3 cellular contexts compared by ENCODE assay signal in the genomic region with DNA sequence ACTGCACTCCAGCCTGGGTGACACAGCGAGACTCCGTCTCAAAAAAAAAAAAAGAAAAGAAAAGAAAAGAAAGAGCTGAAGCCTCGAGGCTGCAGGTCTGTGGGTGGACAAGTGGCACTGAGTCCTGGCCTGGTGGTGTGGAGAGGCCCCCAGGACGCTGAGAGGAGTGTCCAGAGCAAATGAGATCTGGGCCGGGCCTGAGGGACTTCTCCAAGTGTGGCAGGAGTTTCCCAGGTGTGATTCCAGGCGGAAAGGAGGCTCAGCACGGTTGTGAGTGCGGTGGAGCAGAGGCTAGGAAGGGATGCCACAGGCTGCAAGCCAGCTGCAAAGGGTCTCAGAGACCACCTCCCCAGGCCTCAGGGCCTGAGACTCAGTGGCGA.
TF ChIP-seq lines count a peak whose summit lies in the region.

No MANE protein-coding gene starts in this region.

TF ChIP-seq in SK-N-SH, 30 proteins besides CTCF, POLR2A, EP300 and RAD21:
- TF ChIP-seq MXI1 (IDR thresholded peaks at IDR 0.05; ENCODE audit: low read depth, low read length) (no peak), JUND (IDR thresholded peaks at IDR 0.05) (no peak), GABPA (IDR thresholded peaks at IDR 0.05; ENCODE audit: low read depth) (no peak), EZH2phosphoT487 (IDR thresholded peaks at IDR 0.05; ENCODE audit: borderline replicate concordance, low read depth) (no peak), TCF12 (IDR thresholded peaks at IDR 0.05) (no peak), NFIC (IDR thresholded peaks at IDR 0.05; ENCODE audit: borderline replicate concordance) (no peak), RXRA (IDR thresholded peaks at IDR 0.05; ENCODE audit: borderline replicate concordance, low read depth) (no peak), SMC3 (IDR thresholded peaks at IDR 0.05; ENCODE audit: low read depth, low read length) (no peak), NRF1 (IDR thresholded peaks at IDR 0.05; ENCODE audit: low read depth, low read length) (no peak), SIN3A (IDR thresholded peaks at IDR 0.05; ENCODE audit: borderline replicate concordance, low read depth, low read length) (no peak)

TF ChIP-seq in SK-N-SH treated with all-trans-retinoic acid at 6 μM for 48 hours, 23 proteins besides CTCF, POLR2A, EP300 and RAD21:
- no peak for TF ChIP-seq ARNTL (CRISPR knock-in tag; IDR thresholded peaks at IDR 0.05; ENCODE audit: borderline replicate concordance, low read depth)
- no peak for TF ChIP-seq ESRRG (CRISPR knock-in tag; IDR thresholded peaks at IDR 0.05)
- no peak for TF ChIP-seq OSR1 (CRISPR knock-in tag; IDR thresholded peaks at IDR 0.05)
- TF ChIP-seq, protein P1, sequence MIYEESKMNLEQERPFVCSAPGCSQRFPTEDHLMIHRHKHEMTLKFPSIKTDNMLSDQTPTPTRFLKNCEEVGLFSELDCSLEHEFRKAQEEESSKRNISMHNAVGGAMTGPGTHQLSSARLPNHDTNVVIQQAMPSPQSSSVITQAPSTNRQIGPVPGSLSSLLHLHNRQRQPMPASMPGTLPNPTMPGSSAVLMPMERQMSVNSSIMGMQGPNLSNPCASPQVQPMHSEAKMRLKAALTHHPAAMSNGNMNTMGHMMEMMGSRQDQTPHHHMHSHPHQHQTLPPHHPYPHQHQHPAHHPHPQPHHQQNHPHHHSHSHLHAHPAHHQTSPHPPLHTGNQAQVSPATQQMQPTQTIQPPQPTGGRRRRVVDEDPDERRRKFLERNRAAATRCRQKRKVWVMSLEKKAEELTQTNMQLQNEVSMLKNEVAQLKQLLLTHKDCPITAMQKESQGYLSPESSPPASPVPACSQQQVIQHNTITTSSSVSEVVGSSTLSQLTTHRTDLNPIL (CRISPR knock-in tag; IDR thresholded peaks at IDR 0.05; ENCODE audit: low read depth): no peak
- TF ChIP-seq, protein P2, sequence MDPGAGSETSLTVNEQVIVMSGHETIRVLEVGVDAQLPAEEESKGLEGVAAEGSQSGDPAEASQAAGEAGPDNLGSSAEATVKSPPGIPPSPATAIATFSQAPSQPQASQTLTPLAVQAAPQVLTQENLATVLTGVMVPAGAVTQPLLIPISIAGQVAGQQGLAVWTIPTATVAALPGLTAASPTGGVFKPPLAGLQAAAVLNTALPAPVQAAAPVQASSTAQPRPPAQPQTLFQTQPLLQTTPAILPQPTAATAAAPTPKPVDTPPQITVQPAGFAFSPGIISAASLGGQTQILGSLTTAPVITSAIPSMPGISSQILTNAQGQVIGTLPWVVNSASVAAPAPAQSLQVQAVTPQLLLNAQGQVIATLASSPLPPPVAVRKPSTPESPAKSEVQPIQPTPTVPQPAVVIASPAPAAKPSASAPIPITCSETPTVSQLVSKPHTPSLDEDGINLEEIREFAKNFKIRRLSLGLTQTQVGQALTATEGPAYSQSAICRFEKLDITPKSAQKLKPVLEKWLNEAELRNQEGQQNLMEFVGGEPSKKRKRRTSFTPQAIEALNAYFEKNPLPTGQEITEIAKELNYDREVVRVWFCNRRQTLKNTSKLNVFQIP (CRISPR knock-in tag; IDR thresholded peaks at IDR 0.05; ENCODE audit: borderline replicate concordance, low read depth): no peak
- no peak for TF ChIP-seq ZC3H10 (CRISPR knock-in tag; IDR thresholded peaks at IDR 0.05)
- TF ChIP-seq ZNF565 (CRISPR knock-in tag; conservative IDR thresholded peaks at IDR 0.05; ENCODE audit: low read depth): no peak

TF ChIP-seq in K562, 482 proteins besides CTCF, POLR2A, EP300 and RAD21:
- TF ChIP-seq ZBTB17 (CRISPR knock-in tag; IDR thresholded peaks at IDR 0.05) (peak; percentile 43; the same call in 1 of the 2 replicates), POLR2G (IDR thresholded peaks at IDR 0.05; ENCODE audit: low read depth, low read length) (peak; percentile 68), MAFK (IDR thresholded peaks at IDR 0.05; ENCODE audit: low read length) (no peak), EGR1 (conservative IDR thresholded peaks at IDR 0.05) (peak; percentile 64), SRSF1 (IDR thresholded peaks at IDR 0.05; ENCODE audit: low read depth, low read length) (no peak), RBFOX2 (IDR thresholded peaks at IDR 0.05; ENCODE audit: low read depth, low read length) (peak; percentile 75), ZBTB7A (IDR thresholded peaks at IDR 0.05; ENCODE audit: borderline replicate concordance, control insufficient read depth, low read depth, low read length) (peak; percentile 46; the same call in 1 of the 2 replicates), CBX1 (IDR thresholded peaks at IDR 0.05; ENCODE audit: low read depth) (no peak), PHF8 (IDR thresholded peaks at IDR 0.05; ENCODE audit: borderline replicate concordance, low read length) (peak; percentile 29; the same call in 1 of the 2 replicates), ZFX (CRISPR knock-in tag; IDR thresholded peaks at IDR 0.05) (peak; percentile 57), XRCC3 (IDR thresholded peaks at IDR 0.05) (no peak)
- TF ChIP-seq, protein P3, sequence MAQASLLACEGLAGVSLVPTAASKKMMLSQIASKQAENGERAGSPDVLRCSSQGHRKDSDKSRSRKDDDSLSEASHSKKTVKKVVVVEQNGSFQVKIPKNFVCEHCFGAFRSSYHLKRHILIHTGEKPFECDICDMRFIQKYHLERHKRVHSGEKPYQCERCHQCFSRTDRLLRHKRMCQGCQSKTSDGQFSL (CRISPR knock-in tag; IDR thresholded peaks at IDR 0.05): no peak
- TF ChIP-seq, protein P3 (tag; IDR thresholded peaks at IDR 0.05): peak in 1 of 2 experiments; percentile 10; a peak in 1 of 4 replicates
- TF ChIP-seq, protein P4, sequence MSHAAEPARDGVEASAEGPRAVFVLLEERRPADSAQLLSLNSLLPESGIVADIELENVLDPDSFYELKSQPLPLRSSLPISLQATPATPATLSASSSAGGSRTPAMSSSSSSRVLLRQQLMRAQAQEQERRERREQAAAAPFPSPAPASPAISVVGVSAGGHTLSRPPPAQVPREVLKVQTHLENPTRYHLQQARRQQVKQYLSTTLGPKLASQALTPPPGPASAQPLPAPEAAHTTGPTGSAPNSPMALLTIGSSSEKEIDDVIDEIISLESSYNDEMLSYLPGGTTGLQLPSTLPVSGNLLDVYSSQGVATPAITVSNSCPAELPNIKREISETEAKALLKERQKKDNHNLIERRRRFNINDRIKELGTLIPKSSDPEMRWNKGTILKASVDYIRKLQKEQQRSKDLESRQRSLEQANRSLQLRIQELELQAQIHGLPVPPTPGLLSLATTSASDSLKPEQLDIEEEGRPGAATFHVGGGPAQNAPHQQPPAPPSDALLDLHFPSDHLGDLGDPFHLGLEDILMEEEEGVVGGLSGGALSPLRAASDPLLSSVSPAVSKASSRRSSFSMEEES (CRISPR knock-in tag; IDR thresholded peaks at IDR 0.05): no peak
- TF ChIP-seq, protein P5, sequence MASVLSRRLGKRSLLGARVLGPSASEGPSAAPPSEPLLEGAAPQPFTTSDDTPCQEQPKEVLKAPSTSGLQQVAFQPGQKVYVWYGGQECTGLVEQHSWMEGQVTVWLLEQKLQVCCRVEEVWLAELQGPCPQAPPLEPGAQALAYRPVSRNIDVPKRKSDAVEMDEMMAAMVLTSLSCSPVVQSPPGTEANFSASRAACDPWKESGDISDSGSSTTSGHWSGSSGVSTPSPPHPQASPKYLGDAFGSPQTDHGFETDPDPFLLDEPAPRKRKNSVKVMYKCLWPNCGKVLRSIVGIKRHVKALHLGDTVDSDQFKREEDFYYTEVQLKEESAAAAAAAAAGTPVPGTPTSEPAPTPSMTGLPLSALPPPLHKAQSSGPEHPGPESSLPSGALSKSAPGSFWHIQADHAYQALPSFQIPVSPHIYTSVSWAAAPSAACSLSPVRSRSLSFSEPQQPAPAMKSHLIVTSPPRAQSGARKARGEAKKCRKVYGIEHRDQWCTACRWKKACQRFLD (CRISPR knock-in tag; IDR thresholded peaks at IDR 0.05): 0 out of 2 replicates have a peak, but pooled peaks have one; percentile 21
TF ChIP-seq in K562: peak in this region for 9.
